31 cellular contexts compared by ENCODE assay signal in genomic region chr6:161545741-161546140, GRCh38.
"Had no signal": no experiment of that assay in that cellular context is flagged by ENCODE, and none has a peak within 500 bp of the region (broad histone marks: within the 10 kb centered on the region; RNA-seq: fewer than 3 reads in every experiment).

No MANE protein-coding gene starts in this region.

- H3K9ac ChIP-seq: SK-N-SH had no signal

- H3K9me3 Mint-ChIP-seq: activated CD4-positive, alpha-beta T cell treated with anti-CD3 and anti-CD28 coated beads, Interleukin-2, amount 10 ng/mL, durations not matched to agents 24 days and 14 days; activated naive CD8-positive, alpha-beta T cell treated with anti-CD3 and anti-CD28 coated beads for 36 hours; activated T-cell treated with anti-CD3 and anti-CD28 coated beads, Interleukin-2, amount 50 U/mL, for 4 hours; T-helper 1 cell treated with Interleukin-12 subunit alpha and Interleukin-12 subunit beta and Interleukin-4 antibody, amounts not matched to agents 30 μg/mL and 1 μg/mL, for 36 hours; T-helper 2 cell treated with Interferon-gamma antibody and Interleukin-4, amounts not matched to agents 5 μg/mL and 100 μg/mL, for 36 hours had no signal

- H3K4me3 ChIP-seq: cardiac muscle cell, colonic mucosa, Peyer's patch had no signal

- H3K9me3 ChIP-seq: colonic mucosa, Peyer's patch, SK-N-SH had no signal

- H3K36me3 ChIP-seq: cardiac muscle cell, colonic mucosa, Peyer's patch had no signal

- H3K27me3 Mint-ChIP-seq: activated CD4-positive, alpha-beta T cell treated with anti-CD3 and anti-CD28 coated beads, Interleukin-2, amount 10 ng/mL, durations not matched to agents 24 days and 14 days; activated naive CD8-positive, alpha-beta T cell treated with anti-CD3 and anti-CD28 coated beads for 36 hours; central memory CD8-positive, alpha-beta T cell had no signal

- H3K27ac ChIP-seq: cardiac muscle cell, colonic mucosa, Peyer's patch had no signal

- H3K27ac Mint-ChIP-seq: activated CD4-positive, alpha-beta T cell treated with anti-CD3 and anti-CD28 coated beads, Interleukin-2, amount 10 ng/mL, durations not matched to agents 24 days and 14 days; activated CD8-positive, alpha-beta T cell treated with anti-CD3 and anti-CD28 coated beads, Interleukin-2, amount 10 ng/mL, durations not matched to agents 7 days and 5 days; activated naive CD8-positive, alpha-beta T cell treated with anti-CD3 and anti-CD28 coated beads for 36 hours; T-helper 1 cell treated with Interleukin-12 subunit alpha and Interleukin-12 subunit beta and Interleukin-4 antibody, amounts not matched to agents 30 μg/mL and 1 μg/mL, for 36 hours; T-helper 2 cell treated with Interferon-gamma antibody and Interleukin-4, amounts not matched to agents 5 μg/mL and 100 μg/mL, for 36 hours had no signal

- H3K4me1 Mint-ChIP-seq: activated CD4-positive, alpha-beta T cell treated with anti-CD3 and anti-CD28 coated beads, Interleukin-2, amount 10 ng/mL, durations not matched to agents 24 days and 14 days; central memory CD8-positive, alpha-beta T cell had no signal

- DNase-seq: activated CD4-positive, alpha-beta T cell treated with anti-CD3 and anti-CD28 coated beads, Interleukin-2, amount 10 ng/mL, durations not matched to agents 24 days and 14 days; activated CD4-positive, alpha-beta T cell treated with anti-CD3 and anti-CD28 coated beads, Interleukin-2, amount 50 U/mL, for 4 hours; activated CD8-positive, alpha-beta T cell treated with anti-CD3 and anti-CD28 coated beads, Interleukin-2, amount 10 ng/mL, durations not matched to agents 7 days and 5 days; activated effector memory CD4-positive, alpha-beta T cell treated with anti-CD3 and anti-CD28 coated beads, Interleukin-2, amount 50 U/mL, for 16 hours; activated naive CD4-positive, alpha-beta T cell; activated naive CD4-positive, alpha-beta T cell treated with anti-CD3 and anti-CD28 coated beads, Interleukin-2, amount 50 U/mL, for 16 hours; activated naive CD8-positive, alpha-beta T cell treated with anti-CD3 and anti-CD28 coated beads for 36 hours; activated T-cell treated with anti-CD3 and anti-CD28 coated beads, Interleukin-2, amount 50 U/mL, for 4 hours; amniotic stem cell; aorta; colonic mucosa; Kasumi-1; NCI-H1092 treated with DMSO at 0.1 percent for 48 hours; NCI-H1417; NCI-H146; NCI-H187; NCI-H2029 treated with DMSO at 0.1 percent for 48 hours; NCI-H2171 treated with DMSO at 0.1 percent for 48 hours; NCI-H2227 treated with DMSO at 0.1 percent for 48 hours; NCI-H446; NCI-H510A treated with DMSO at 0.1 percent for 48 hours; NCI-H526 treated with DMSO at 0.1 percent for 48 hours; NCI-H82; PC-3; Peyer's patch; Right ventricle myocardium superior; SK-N-SH had no signal

- H3K27me3 ChIP-seq: cardiac muscle cell, colonic mucosa, Peyer's patch had no signal

- H3K4me3 Mint-ChIP-seq: activated CD4-positive, alpha-beta T cell treated with anti-CD3 and anti-CD28 coated beads, Interleukin-2, amount 10 ng/mL, durations not matched to agents 24 days and 14 days; activated CD8-positive, alpha-beta T cell treated with anti-CD3 and anti-CD28 coated beads, Interleukin-2, amount 10 ng/mL, durations not matched to agents 7 days and 5 days; activated naive CD8-positive, alpha-beta T cell treated with anti-CD3 and anti-CD28 coated beads for 36 hours; activated T-cell treated with anti-CD3 and anti-CD28 coated beads, Interleukin-2, amount 50 U/mL, for 4 hours; central memory CD8-positive, alpha-beta T cell; T-helper 1 cell treated with Interleukin-12 subunit alpha and Interleukin-12 subunit beta and Interleukin-4 antibody, amounts not matched to agents 30 μg/mL and 1 μg/mL, for 36 hours; T-helper 2 cell treated with Interferon-gamma antibody and Interleukin-4, amounts not matched to agents 5 μg/mL and 100 μg/mL, for 36 hours had no signal

- H3K4me1 ChIP-seq: colonic mucosa, Peyer's patch had no signal

- H3K4me2 ChIP-seq: SK-N-SH had no signal

- H3K36me3 Mint-ChIP-seq: activated naive CD8-positive, alpha-beta T cell treated with anti-CD3 and anti-CD28 coated beads for 36 hours had no signal
